12 cellular contexts compared by ENCODE assay signal in genomic region chr17:68310141-68310540, GRCh38. TPM values are rescaled to one million over a fixed set of nuclear protein-coding genes. Genes with fewer than 3 reads are reported as not detected.
DNase-seq lines count a peak whose midpoint lies in the region; ATAC-seq, FAIRE-seq and TF ChIP-seq lines count a peak whose summit lies in the region.
"Had no signal": no experiment of that assay in that cellular context is flagged by ENCODE, and none has a peak within 500 bp of the region (broad histone marks: within the 10 kb centered on the region; RNA-seq: fewer than 3 reads in every experiment).

No MANE protein-coding gene starts in this region.

- H3K27me3 ChIP-seq in CD4-positive, alpha-beta T cell (ENCODE audit: control insufficient read depth, insufficient read depth, low read length), result no peaks in the 10 kb centered on the region
- H3K27me3 ChIP-seq in right cardiac atrium (ENCODE audit: control insufficient read depth, insufficient read depth), result no peaks in the 10 kb centered on the region

- H3K27me3 Mint-ChIP-seq in CD4-positive, alpha-beta T cell, result no peaks in the 10 kb centered on the region
- no peaks in the 10 kb centered on the region for H3K27me3 Mint-ChIP-seq in activated T-cell treated with anti-CD3 and anti-CD28 coated beads, Interleukin-2, amount 50 U/mL, for 4 hours (ENCODE audit: low read depth)

- H3K36me3 Mint-ChIP-seq in CD4-positive, alpha-beta T cell (ENCODE audit: low read depth), result peaks cover 7% of the 10 kb centered on the region
- H3K36me3 Mint-ChIP-seq in activated T-cell treated with anti-CD3 and anti-CD28 coated beads, Interleukin-2, amount 50 U/mL, for 4 hours (ENCODE audit: insufficient read depth), result peaks cover 3% of the 10 kb centered on the region

- H3K27ac ChIP-seq in CD4-positive, alpha-beta T cell (ENCODE audit: low read depth, low read length), result no peak overlapping the region
- no peak overlapping the region for H3K27ac ChIP-seq in right cardiac atrium (ENCODE audit: low read length)

- peak overlapping the region; percentile 53 for H3K27ac Mint-ChIP-seq in CD4-positive, alpha-beta T cell
- H3K27ac Mint-ChIP-seq: IgD-negative memory B cell had no signal

- CTCF ChIA-PET in CD4-positive, alpha-beta T cell (lab: Charles Lee), result interaction anchor here (0.9 kb wide), 1 partner anchor 126 kb away, joined by 3 read pairs; no protein-coding TSS in a partner anchor

- ATAC-seq in CD4-positive, alpha-beta T cell (ENCODE audit: poor library complexity), result peak; percentile 90
- ATAC-seq in activated T-cell treated with anti-CD3 and anti-CD28 coated beads, Interleukin-2, amount 50 U/mL, for 4 hours, result peak; percentile 89 to 91
- ATAC-seq in right cardiac atrium, result no peak
- ATAC-seq in HG03521 (IDR thresholded peaks at IDR 0.05; ENCODE audit: unreplicated experiment), result no peak

- no peak for TF ChIP-seq CTCF in CD4-positive, alpha-beta T cell (IDR thresholded peaks at IDR 0.05)
- no peak for TF ChIP-seq CTCF in fibroblast of villous mesenchyme (IDR thresholded peaks at IDR 0.05; ENCODE audit: insufficient read depth, low read depth, low read length)

- H3K4me1 Mint-ChIP-seq in CD4-positive, alpha-beta T cell (ENCODE audit: low read depth), result peaks cover 58% of the 10 kb centered on the region
- H3K4me1 Mint-ChIP-seq in activated T-cell treated with anti-CD3 and anti-CD28 coated beads, Interleukin-2, amount 50 U/mL, for 4 hours (ENCODE audit: low read depth), result peaks cover 56% of the 10 kb centered on the region

- intact Hi-C loops in CD4-positive, alpha-beta T cell (cut with DNase I, micrococcal nuclease), result no loop called here
- intact Hi-C loops in right cardiac atrium (cut with DNase I), result no loop called here

- POLR2A ChIA-PET in CD4-positive, alpha-beta T cell (lab: Charles Lee), result interaction anchor here (1.4 to 2.1 kb wide), 2 partner anchors 14 to 19 kb away, joined by 4 to 15 read pairs; partner anchors contain the start of genes ARSG and SLC16A6

- peak in 3 of 10 experiments; percentile 20 to 25 (median 23) for DNase-seq in CD4-positive, alpha-beta T cell
- DNase-seq in RPMI7951 (ENCODE audit: low read depth) (peak; percentile 34), fibroblast of villous mesenchyme (ENCODE audit: low read depth) (peak; percentile 43), RCC 7860 (ENCODE audit: low spot score) (no peak), right cardiac atrium (no peak), 8988T (no peak)
- DNase-seq in activated T-cell treated with anti-CD3 and anti-CD28 coated beads, Interleukin-2, amount 50 U/mL, for 4 hours, result peak; percentile 51
- DNase-seq: C1 segment of cervical spinal cord, NCI-H1930 had no signal

- H3K4me3 ChIP-seq in fibroblast of villous mesenchyme (ENCODE audit: low read depth, low read length) (no peak overlapping the region), right cardiac atrium (ENCODE audit: low read length) (no peak overlapping the region)

- H3K4me1 ChIP-seq in right cardiac atrium (ENCODE audit: control insufficient read depth, insufficient read depth, low read length), result no peaks in the 10 kb centered on the region

- H3K9me3 ChIP-seq in CD4-positive, alpha-beta T cell (ENCODE audit: control insufficient read depth, low read length), result no peaks in the 10 kb centered on the region
- H3K9me3 ChIP-seq in right cardiac atrium (ENCODE audit: control insufficient read depth, low read length), result no peaks in the 10 kb centered on the region

- no peaks in the 10 kb centered on the region for H3K9me3 Mint-ChIP-seq in CD4-positive, alpha-beta T cell
- H3K9me3 Mint-ChIP-seq in activated T-cell treated with anti-CD3 and anti-CD28 coated beads, Interleukin-2, amount 50 U/mL, for 4 hours, result no peaks in the 10 kb centered on the region
- H3K9me3 Mint-ChIP-seq: IgD-negative memory B cell had no signal

- no peak for FAIRE-seq in RCC 7860 (lab: Jason Lieb, UNC)
- FAIRE-seq: colon had no signal

- 91% methylated on average over 8 of the region's 8 CpGs for WGBS in right cardiac atrium

- peak overlapping the region; percentile 45 for H3K4me3 Mint-ChIP-seq in CD4-positive, alpha-beta T cell
- no peak overlapping the region for H3K4me3 Mint-ChIP-seq in activated T-cell treated with anti-CD3 and anti-CD28 coated beads, Interleukin-2, amount 50 U/mL, for 4 hours
- H3K4me3 Mint-ChIP-seq: IgD-negative memory B cell had no signal

RNA-seq across cellular contexts. Expression of gene ARSG, which starts 18.8 kb away (rescaled TPM):
- total RNA-seq in CD4-positive, alpha-beta T cell, result 10 to 100 TPM; 13.8 to 16.0 TPM
- total RNA-seq in RPMI7951 (2014; rRNA removed; shearing (Covaris generic)), result 2.3 and 3.0 TPM in 2 replicates
- 1 to 10 TPM; 3.2 to 4.6 (median 4.5) TPM for total RNA-seq in activated T-cell treated with anti-CD3 and anti-CD28 coated beads, Interleukin-2, amount 50 U/mL, for 4 hours
- total RNA-seq in fibroblast of villous mesenchyme (4.5 and 5.6 TPM in 2 replicates), right cardiac atrium (1 to 10 TPM; 4.7 to 9.3 (median 6.8) TPM)
- 2.8 TPM for polyA plus RNA-seq in right cardiac atrium

RNA-seq across cellular contexts. Expression of gene SLC16A6, which starts 19.2 kb away (rescaled TPM):
- total RNA-seq in CD4-positive, alpha-beta T cell, result 1 to 10 TPM; 7.7 to 9.5 TPM
- 4.4 and 4.8 TPM in 2 replicates for total RNA-seq in RPMI7951 (2014; rRNA removed; shearing (Covaris generic))
- total RNA-seq in activated T-cell treated with anti-CD3 and anti-CD28 coated beads, Interleukin-2, amount 50 U/mL, for 4 hours, result 1 to 10 TPM; 5.9 to 7.7 (median 6.0) TPM
- total RNA-seq in fibroblast of villous mesenchyme (1.6 and 2.2 TPM in 2 replicates), right cardiac atrium (under 1 TPM; 0.21 to 0.86 (median 0.41) TPM)
- polyA plus RNA-seq in right cardiac atrium, result 0.23 TPM

Comparison
In these comparisons a context has a peak if more than half of its experiments do, and no peak if none do; other contexts are left out.
1. ATAC-seq: peak in CD4-positive, alpha-beta T cell (single experiment) and activated T-cell treated with anti-CD3 and anti-CD28 coated beads, Interleukin-2, amount 50 U/mL, for 4 hours (2 of 2); none in right cardiac atrium (0 of 2) and HG03521 (single experiment).
2. DNase-seq: peak in RPMI7951 (single experiment), activated T-cell treated with anti-CD3 and anti-CD28 coated beads, Interleukin-2, amount 50 U/mL, for 4 hours (single experiment) and fibroblast of villous mesenchyme (single experiment); none in RCC 7860 (single experiment), right cardiac atrium (0 of 3) and 8988T (single experiment).